ENCODE assay signal across 2 cellular contexts in genomic region chr6:328924-329323, GRCh38.
A peak's percentile ranks its signal among the peaks of the same experiment; 100 is the strongest.
TF ChIP-seq lines count a peak whose summit lies in the region.

No MANE protein-coding gene starts in this region.

TF ChIP-seq in GM12878, 131 proteins besides CTCF, POLR2A, EP300 and RAD21 (continued from another document):
- TF ChIP-seq RCOR1 (conservative IDR thresholded peaks at IDR 0.05; ENCODE audit: low read depth, low read length) (0 out of 2 replicates have a peak, but pooled peaks have one; percentile 3), REST (IDR thresholded peaks at IDR 0.05; ENCODE audit: low read depth, low read length) (no peak), SIN3A (IDR thresholded peaks at IDR 0.05; ENCODE audit: low read depth, low read length) (0 out of 2 replicates have a peak, but pooled peaks have one; percentile 16), ZSCAN29 (IDR thresholded peaks at IDR 0.05) (no peak), CBFB (IDR thresholded peaks at IDR 0.05; ENCODE audit: low read depth) (peak; percentile 44; the same call in 1 of the 2 replicates), SMAD5 (IDR thresholded peaks at IDR 0.05; ENCODE audit: low read depth) (0 out of 2 replicates have a peak, but pooled peaks have one; percentile 17), ZNF217 (IDR thresholded peaks at IDR 0.05) (no peak), SUZ12 (IDR thresholded peaks at IDR 0.05; ENCODE audit: unreplicated experiment) (no peak), POLR2AphosphoS2 (IDR thresholded peaks at IDR 0.05; ENCODE audit: low read depth, low read length) (no peak)
- TF ChIP-seq, protein P1, sequence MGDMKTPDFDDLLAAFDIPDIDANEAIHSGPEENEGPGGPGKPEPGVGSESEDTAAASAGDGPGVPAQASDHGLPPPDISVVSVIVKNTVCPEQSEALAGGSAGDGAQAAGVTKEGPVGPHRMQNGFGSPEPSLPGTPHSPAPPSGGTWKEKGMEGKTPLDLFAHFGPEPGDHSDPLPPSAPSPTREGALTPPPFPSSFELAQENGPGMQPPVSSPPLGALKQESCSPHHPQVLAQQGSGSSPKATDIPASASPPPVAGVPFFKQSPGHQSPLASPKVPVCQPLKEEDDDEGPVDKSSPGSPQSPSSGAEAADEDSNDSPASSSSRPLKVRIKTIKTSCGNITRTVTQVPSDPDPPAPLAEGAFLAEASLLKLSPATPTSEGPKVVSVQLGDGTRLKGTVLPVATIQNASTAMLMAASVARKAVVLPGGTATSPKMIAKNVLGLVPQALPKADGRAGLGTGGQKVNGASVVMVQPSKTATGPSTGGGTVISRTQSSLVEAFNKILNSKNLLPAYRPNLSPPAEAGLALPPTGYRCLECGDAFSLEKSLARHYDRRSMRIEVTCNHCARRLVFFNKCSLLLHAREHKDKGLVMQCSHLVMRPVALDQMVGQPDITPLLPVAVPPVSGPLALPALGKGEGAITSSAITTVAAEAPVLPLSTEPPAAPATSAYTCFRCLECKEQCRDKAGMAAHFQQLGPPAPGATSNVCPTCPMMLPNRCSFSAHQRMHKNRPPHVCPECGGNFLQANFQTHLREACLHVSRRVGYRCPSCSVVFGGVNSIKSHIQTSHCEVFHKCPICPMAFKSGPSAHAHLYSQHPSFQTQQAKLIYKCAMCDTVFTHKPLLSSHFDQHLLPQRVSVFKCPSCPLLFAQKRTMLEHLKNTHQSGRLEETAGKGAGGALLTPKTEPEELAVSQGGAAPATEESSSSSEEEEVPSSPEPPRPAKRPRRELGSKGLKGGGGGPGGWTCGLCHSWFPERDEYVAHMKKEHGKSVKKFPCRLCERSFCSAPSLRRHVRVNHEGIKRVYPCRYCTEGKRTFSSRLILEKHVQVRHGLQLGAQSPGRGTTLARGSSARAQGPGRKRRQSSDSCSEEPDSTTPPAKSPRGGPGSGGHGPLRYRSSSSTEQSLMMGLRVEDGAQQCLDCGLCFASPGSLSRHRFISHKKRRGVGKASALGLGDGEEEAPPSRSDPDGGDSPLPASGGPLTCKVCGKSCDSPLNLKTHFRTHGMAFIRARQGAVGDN (IDR thresholded peaks at IDR 0.05), result peak; percentile 50
TF ChIP-seq in GM12878: peak in this region for 6.

TF ChIP-seq in HEK293T, 16 proteins besides CTCF, POLR2A, EP300 and RAD21 (continued from another document):
- no peak for TF ChIP-seq HDGF (IDR thresholded peaks at IDR 0.05; ENCODE audit: borderline replicate concordance)
- no peak for TF ChIP-seq FOXM1 (IDR thresholded peaks at IDR 0.05; ENCODE audit: borderline replicate concordance)
- TF ChIP-seq L3MBTL2 (conservative IDR thresholded peaks at IDR 0.05), result no peak
- TF ChIP-seq BHLHE40 (IDR thresholded peaks at IDR 0.05; ENCODE audit: borderline replicate concordance), result no peak
